Comparison of ENCODE assay signal across 1 cellular context in genomic region chr4:1751919-1752283, GRCh38.
TF ChIP-seq lines count a peak whose summit lies in the region.

No MANE protein-coding gene starts in this region.

TF ChIP-seq in HepG2, 621 proteins besides CTCF, POLR2A, EP300 and RAD21 (continued from another document and continues in another):
- TF ChIP-seq, protein P1, sequence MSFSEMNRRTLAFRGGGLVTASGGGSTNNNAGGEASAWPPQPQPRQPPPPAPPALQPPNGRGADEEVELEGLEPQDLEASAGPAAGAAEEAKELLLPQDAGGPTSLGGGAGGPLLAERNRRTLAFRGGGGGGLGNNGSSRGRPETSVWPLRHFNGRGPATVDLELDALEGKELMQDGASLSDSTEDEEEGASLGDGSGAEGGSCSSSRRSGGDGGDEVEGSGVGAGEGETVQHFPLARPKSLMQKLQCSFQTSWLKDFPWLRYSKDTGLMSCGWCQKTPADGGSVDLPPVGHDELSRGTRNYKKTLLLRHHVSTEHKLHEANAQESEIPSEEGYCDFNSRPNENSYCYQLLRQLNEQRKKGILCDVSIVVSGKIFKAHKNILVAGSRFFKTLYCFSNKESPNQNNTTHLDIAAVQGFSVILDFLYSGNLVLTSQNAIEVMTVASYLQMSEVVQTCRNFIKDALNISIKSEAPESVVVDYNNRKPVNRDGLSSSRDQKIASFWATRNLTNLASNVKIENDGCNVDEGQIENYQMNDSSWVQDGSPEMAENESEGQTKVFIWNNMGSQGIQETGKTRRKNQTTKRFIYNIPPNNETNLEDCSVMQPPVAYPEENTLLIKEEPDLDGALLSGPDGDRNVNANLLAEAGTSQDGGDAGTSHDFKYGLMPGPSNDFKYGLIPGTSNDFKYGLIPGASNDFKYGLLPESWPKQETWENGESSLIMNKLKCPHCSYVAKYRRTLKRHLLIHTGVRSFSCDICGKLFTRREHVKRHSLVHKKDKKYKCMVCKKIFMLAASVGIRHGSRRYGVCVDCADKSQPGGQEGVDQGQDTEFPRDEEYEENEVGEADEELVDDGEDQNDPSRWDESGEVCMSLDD (CRISPR knock-in tag; IDR thresholded peaks at IDR 0.05; ENCODE audit: borderline replicate concordance) = peak; percentile 51; the same call in 1 of the 2 replicates
- TF ChIP-seq ZMAT5 (CRISPR knock-in tag; IDR thresholded peaks at IDR 0.05; ENCODE audit: borderline replicate concordance, low read depth) = no peak
- no peak for TF ChIP-seq MAFK (conservative IDR thresholded peaks at IDR 0.05 in 1 of 2, IDR thresholded peaks at IDR 0.05 in 1 of 2; ENCODE audit: low read length in 2 of 2)
- TF ChIP-seq ZMYM3 (CRISPR knock-in tag; IDR thresholded peaks at IDR 0.05) = 0 out of 2 replicates have a peak, but pooled peaks have one; percentile 31
- TF ChIP-seq IKZF4 (CRISPR knock-in tag; IDR thresholded peaks at IDR 0.05; ENCODE audit: borderline replicate concordance, low read depth, not compliant biosample characterization) = no peak
- no peak for TF ChIP-seq NR2F6 (IDR thresholded peaks at IDR 0.05)
- no peak; the same call in 1 of the 2 replicates for TF ChIP-seq NR2F6 (CRISPR knock-in tag; IDR thresholded peaks at IDR 0.05)
- TF ChIP-seq ZNF678 (CRISPR knock-in tag; IDR thresholded peaks at IDR 0.05) = 0 out of 2 replicates have a peak, but pooled peaks have one; percentile 15
- TF ChIP-seq RBAK (CRISPR knock-in tag; IDR thresholded peaks at IDR 0.05) = no peak
- no peak for TF ChIP-seq ZNF577 (CRISPR knock-in tag; IDR thresholded peaks at IDR 0.05; ENCODE audit: borderline replicate concordance, low read depth)
- TF ChIP-seq, protein P2, sequence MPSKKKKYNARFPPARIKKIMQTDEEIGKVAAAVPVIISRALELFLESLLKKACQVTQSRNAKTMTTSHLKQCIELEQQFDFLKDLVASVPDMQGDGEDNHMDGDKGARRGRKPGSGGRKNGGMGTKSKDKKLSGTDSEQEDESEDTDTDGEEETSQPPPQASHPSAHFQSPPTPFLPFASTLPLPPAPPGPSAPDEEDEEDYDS (CRISPR knock-in tag; IDR thresholded peaks at IDR 0.05) = 0 out of 2 replicates have a peak, but pooled peaks have one; percentile 19
- peak; percentile 69 for TF ChIP-seq ELF1 (CRISPR knock-in tag; IDR thresholded peaks at IDR 0.05)
- TF ChIP-seq ZNF350 (CRISPR knock-in tag; IDR thresholded peaks at IDR 0.05; ENCODE audit: borderline replicate concordance, low read depth) = peak; percentile 45; the same call in 1 of the 2 replicates
- TF ChIP-seq ZNF576 (CRISPR knock-in tag; IDR thresholded peaks at IDR 0.05) = no peak
- no peak for TF ChIP-seq NFIC (IDR thresholded peaks at IDR 0.05; ENCODE audit: low read length)
- 0 out of 2 replicates have a peak, but pooled peaks have one; percentile 9 for TF ChIP-seq ZNF362 (CRISPR knock-in tag; IDR thresholded peaks at IDR 0.05; ENCODE audit: borderline replicate concordance)
- TF ChIP-seq ZNF260 (CRISPR knock-in tag; IDR thresholded peaks at IDR 0.05; ENCODE audit: borderline replicate concordance, low read depth) = 0 out of 2 replicates have a peak, but pooled peaks have one; percentile 75
- no peak for TF ChIP-seq CAMTA2 (CRISPR knock-in tag; IDR thresholded peaks at IDR 0.05; ENCODE audit: borderline replicate concordance)
- TF ChIP-seq SMAD9 (CRISPR knock-in tag; IDR thresholded peaks at IDR 0.05) = no peak
- TF ChIP-seq TIGD3 (CRISPR knock-in tag; IDR thresholded peaks at IDR 0.05; ENCODE audit: borderline replicate concordance) = no peak
- no peak for TF ChIP-seq HNRNPK (IDR thresholded peaks at IDR 0.05; ENCODE audit: low read depth, low read length, poor library complexity, severe bottlenecking)
- TF ChIP-seq GTF2F1 (IDR thresholded peaks at IDR 0.05; ENCODE audit: low read length) = no peak
- no peak for TF ChIP-seq SNAPC5 (CRISPR knock-in tag; IDR thresholded peaks at IDR 0.05; ENCODE audit: borderline replicate concordance)
- TF ChIP-seq HDAC2 (CRISPR knock-in tag; IDR thresholded peaks at IDR 0.05) = peak; percentile 67
- no peak for TF ChIP-seq RFXANK (CRISPR knock-in tag; IDR thresholded peaks at IDR 0.05)
- 0 out of 2 replicates have a peak, but pooled peaks have one; percentile 2 for TF ChIP-seq ZBTB25 (CRISPR knock-in tag; IDR thresholded peaks at IDR 0.05)
- peak; percentile 46; the same call in 1 of the 2 replicates for TF ChIP-seq ZNF746 (CRISPR knock-in tag; IDR thresholded peaks at IDR 0.05)
- TF ChIP-seq ZNF781 (CRISPR knock-in tag; IDR thresholded peaks at IDR 0.05; ENCODE audit: borderline replicate concordance, not compliant biosample characterization) = no peak
- no peak for TF ChIP-seq ZNF790 (CRISPR knock-in tag; IDR thresholded peaks at IDR 0.05; ENCODE audit: borderline replicate concordance)
- TF ChIP-seq FIP1L1 (IDR thresholded peaks at IDR 0.05; ENCODE audit: borderline replicate concordance, insufficient read depth, low read depth, low read length) = 0 out of 2 replicates have a peak, but pooled peaks have one; percentile 42
- TF ChIP-seq NFKBIZ (CRISPR knock-in tag; IDR thresholded peaks at IDR 0.05) = no peak
- TF ChIP-seq, protein P3, sequence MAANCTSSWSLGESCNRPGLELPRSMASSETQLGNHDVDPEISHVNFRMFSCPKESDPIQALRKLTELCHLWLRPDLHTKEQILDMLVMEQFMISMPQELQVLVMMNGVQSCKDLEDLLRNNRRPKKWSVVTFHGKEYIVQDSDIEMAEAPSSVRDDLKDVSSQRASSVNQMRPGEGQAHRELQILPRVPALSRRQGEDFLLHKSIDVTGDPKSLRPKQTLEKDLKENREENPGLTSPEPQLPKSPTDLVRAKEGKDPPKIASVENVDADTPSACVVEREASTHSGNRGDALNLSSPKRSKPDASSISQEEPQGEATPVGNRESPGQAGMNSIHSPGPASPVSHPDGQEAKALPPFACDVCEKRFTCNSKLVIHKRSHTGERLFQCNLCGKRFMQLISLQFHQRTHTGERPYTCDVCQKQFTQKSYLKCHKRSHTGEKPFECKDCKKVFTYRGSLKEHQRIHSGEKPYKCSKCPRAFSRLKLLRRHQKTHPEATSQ (CRISPR knock-in tag; IDR thresholded peaks at IDR 0.05; ENCODE audit: borderline replicate concordance) = no peak
- no peak for TF ChIP-seq NFE2L2 (IDR thresholded peaks at IDR 0.05; ENCODE audit: low read length)
- TF ChIP-seq, protein P4, sequence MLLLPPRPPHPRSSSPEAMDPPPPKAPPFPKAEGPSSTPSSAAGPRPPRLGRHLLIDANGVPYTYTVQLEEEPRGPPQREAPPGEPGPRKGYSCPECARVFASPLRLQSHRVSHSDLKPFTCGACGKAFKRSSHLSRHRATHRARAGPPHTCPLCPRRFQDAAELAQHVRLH (CRISPR knock-in tag; IDR thresholded peaks at IDR 0.05; ENCODE audit: borderline replicate concordance, low read depth) = 0 out of 2 replicates have a peak, but pooled peaks have one; percentile 19
- TF ChIP-seq THAP9 (CRISPR knock-in tag; IDR thresholded peaks at IDR 0.05; ENCODE audit: borderline replicate concordance) = 0 out of 2 replicates have a peak, but pooled peaks have one; percentile 32
- TF ChIP-seq ZNF777 (CRISPR knock-in tag; IDR thresholded peaks at IDR 0.05) = 0 out of 2 replicates have a peak, but pooled peaks have one; percentile 7
- TF ChIP-seq, protein P5, sequence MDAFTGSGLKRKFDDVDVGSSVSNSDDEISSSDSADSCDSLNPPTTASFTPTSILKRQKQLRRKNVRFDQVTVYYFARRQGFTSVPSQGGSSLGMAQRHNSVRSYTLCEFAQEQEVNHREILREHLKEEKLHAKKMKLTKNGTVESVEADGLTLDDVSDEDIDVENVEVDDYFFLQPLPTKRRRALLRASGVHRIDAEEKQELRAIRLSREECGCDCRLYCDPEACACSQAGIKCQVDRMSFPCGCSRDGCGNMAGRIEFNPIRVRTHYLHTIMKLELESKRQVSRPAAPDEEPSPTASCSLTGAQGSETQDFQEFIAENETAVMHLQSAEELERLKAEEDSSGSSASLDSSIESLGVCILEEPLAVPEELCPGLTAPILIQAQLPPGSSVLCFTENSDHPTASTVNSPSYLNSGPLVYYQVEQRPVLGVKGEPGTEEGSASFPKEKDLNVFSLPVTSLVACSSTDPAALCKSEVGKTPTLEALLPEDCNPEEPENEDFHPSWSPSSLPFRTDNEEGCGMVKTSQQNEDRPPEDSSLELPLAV (CRISPR knock-in tag; conservative IDR thresholded peaks at IDR 0.05; ENCODE audit: low read depth) = no peak
- peak; percentile 33; the same call in 1 of the 2 replicates for TF ChIP-seq SIN3A (IDR thresholded peaks at IDR 0.05; ENCODE audit: borderline replicate concordance, low read depth, low read length)
- TF ChIP-seq, protein P6, sequence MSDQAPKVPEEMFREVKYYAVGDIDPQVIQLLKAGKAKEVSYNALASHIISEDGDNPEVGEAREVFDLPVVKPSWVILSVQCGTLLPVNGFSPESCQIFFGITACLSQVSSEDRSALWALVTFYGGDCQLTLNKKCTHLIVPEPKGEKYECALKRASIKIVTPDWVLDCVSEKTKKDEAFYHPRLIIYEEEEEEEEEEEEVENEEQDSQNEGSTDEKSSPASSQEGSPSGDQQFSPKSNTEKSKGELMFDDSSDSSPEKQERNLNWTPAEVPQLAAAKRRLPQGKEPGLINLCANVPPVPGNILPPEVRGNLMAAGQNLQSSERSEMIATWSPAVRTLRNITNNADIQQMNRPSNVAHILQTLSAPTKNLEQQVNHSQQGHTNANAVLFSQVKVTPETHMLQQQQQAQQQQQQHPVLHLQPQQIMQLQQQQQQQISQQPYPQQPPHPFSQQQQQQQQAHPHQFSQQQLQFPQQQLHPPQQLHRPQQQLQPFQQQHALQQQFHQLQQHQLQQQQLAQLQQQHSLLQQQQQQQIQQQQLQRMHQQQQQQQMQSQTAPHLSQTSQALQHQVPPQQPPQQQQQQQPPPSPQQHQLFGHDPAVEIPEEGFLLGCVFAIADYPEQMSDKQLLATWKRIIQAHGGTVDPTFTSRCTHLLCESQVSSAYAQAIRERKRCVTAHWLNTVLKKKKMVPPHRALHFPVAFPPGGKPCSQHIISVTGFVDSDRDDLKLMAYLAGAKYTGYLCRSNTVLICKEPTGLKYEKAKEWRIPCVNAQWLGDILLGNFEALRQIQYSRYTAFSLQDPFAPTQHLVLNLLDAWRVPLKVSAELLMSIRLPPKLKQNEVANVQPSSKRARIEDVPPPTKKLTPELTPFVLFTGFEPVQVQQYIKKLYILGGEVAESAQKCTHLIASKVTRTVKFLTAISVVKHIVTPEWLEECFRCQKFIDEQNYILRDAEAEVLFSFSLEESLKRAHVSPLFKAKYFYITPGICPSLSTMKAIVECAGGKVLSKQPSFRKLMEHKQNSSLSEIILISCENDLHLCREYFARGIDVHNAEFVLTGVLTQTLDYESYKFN (CRISPR knock-in tag; conservative IDR thresholded peaks at IDR 0.05) = peak; percentile 33
